Comparison of ENCODE assay signal across 16 cellular contexts in genomic region chr15:96171271-96171739, GRCh38.
DNase-seq lines count a peak whose midpoint lies in the region; ATAC-seq and TF ChIP-seq lines count a peak whose summit lies in the region.
"Had no signal": no experiment of that assay in that cellular context is flagged by ENCODE, and none has a peak within 500 bp of the region (broad histone marks: within the 10 kb centered on the region; RNA-seq: fewer than 3 reads in every experiment).

No MANE protein-coding gene starts in this region.

- H3K27me3 ChIP-seq in mesenchymal stem cell (ENCODE audit: control insufficient read depth in 1 of 2, insufficient read depth in 1 of 2, low read length in 2 of 2) (no peaks in the 10 kb centered on the region), prostate gland (replicated peaks; ENCODE audit: insufficient read depth) (no peaks in the 10 kb centered on the region)
- H3K27me3 ChIP-seq: right atrium auricular region had no signal

- DNase-seq in Caki2 (ENCODE audit: low read depth) (peak; percentile 78), M059J (ENCODE audit: low read depth) (peak; percentile 23), epithelial cell of prostate (ENCODE audit: low read depth, low spot score) (no peak), mesenchymal stem cell (no peak), prostate gland (ENCODE audit: low spot score) (no peak), NCI-H526 (lab: John Stamatoyannopoulos, UW) (no peak), foreskin fibroblast (no peak)
- DNase-seq: activated CD4-positive, alpha-beta memory T cell treated with anti-CD3 and anti-CD28 coated beads, Interleukin-2, amount 10 ng/mL, durations not matched to agents 7 days and 5 days; activated T-cell treated with anti-CD3 and anti-CD28 coated beads, Interleukin-2, amount 50 U/mL, for 72 hours; COR-L47; effector memory CD4-positive, alpha-beta T cell; GM23248; NCI-H1436 treated with DMSO at 0.1 percent for 48 hours; NCI-H526 treated with DMSO at 0.1 percent for 48 hours had no signal

- no peak overlapping the region for H3K4me3 ChIP-seq in mesenchymal stem cell (ENCODE audit: insufficient read depth in 1 of 2, low read depth in 1 of 2, low read length in 2 of 2)
- H3K4me3 ChIP-seq in prostate gland = no peak overlapping the region
- no peak overlapping the region for H3K4me3 ChIP-seq in foreskin fibroblast (ENCODE audit: low read depth in 1 of 2, low read length in 2 of 2)
- H3K4me3 ChIP-seq: GM23248, right atrium auricular region had no signal

- no peak overlapping the region for H2BK15ac ChIP-seq in mesenchymal stem cell (ENCODE audit: low read depth, poor library complexity, severe bottlenecking)

- no peak overlapping the region for H3K9ac ChIP-seq in mesenchymal stem cell (ENCODE audit: low read length)
- H3K9ac ChIP-seq: GM23248 had no signal

- H4K91ac ChIP-seq in mesenchymal stem cell (ENCODE audit: low read length) = no peak overlapping the region

- H3K4me1 ChIP-seq in mesenchymal stem cell (ENCODE audit: control insufficient read depth, insufficient read depth, low read depth, low read length) = peaks cover 3% of the 10 kb centered on the region
- H3K4me1 ChIP-seq in prostate gland (replicated peaks) = no peaks in the 10 kb centered on the region

- H2AK5ac ChIP-seq in mesenchymal stem cell (ENCODE audit: low read length, severe bottlenecking) = no peak overlapping the region

- intact Hi-C loops in prostate gland (cut with DNase I) = no loop called here

- H3K18ac ChIP-seq in mesenchymal stem cell (ENCODE audit: low read depth in 1 of 2, low read length in 2 of 2) = no peak overlapping the region

- no peak for ATAC-seq in GM21723 (IDR thresholded peaks at IDR 0.05; ENCODE audit: unreplicated experiment)
- ATAC-seq: activated T-cell treated with anti-CD3 and anti-CD28 coated beads, Interleukin-2, amount 50 U/mL, for 72 hours had no signal

- no peak overlapping the region for H2BK120ac ChIP-seq in mesenchymal stem cell (ENCODE audit: low read depth, low read length)

- H4K8ac ChIP-seq in mesenchymal stem cell (ENCODE audit: low read length) = no peak overlapping the region

- no peak overlapping the region for H2AFZ ChIP-seq in mesenchymal stem cell (ENCODE audit: low read depth, low read length)
- H2AFZ ChIP-seq: GM23248 had no signal

- H3K36me3 ChIP-seq in mesenchymal stem cell (ENCODE audit: control insufficient read depth in 1 of 2, insufficient read depth in 2 of 2, low read depth in 1 of 2, low read length in 2 of 2) = peaks cover 0 to 4% of the 10 kb centered on the region in 2 experiments
- H3K36me3 ChIP-seq in prostate gland = no peaks in the 10 kb centered on the region
- H3K36me3 ChIP-seq: right atrium auricular region had no signal

- H2BK12ac ChIP-seq in mesenchymal stem cell (ENCODE audit: low read length in 2 of 2) = no peak overlapping the region

- no peak for TF ChIP-seq POLR2A in prostate gland (IDR thresholded peaks at IDR 0.05)

- H3K4me2 ChIP-seq in mesenchymal stem cell (ENCODE audit: low read length, poor library complexity, severe bottlenecking) = peak overlapping the region; percentile 13

- H3K27ac ChIP-seq in epithelial cell of prostate (peak overlapping the region; percentile 28), mesenchymal stem cell (ENCODE audit: low read length, poor library complexity, severe bottlenecking) (peak overlapping the region; percentile 92), prostate gland (peak overlapping the region in 1 of 2 donors; percentile 21)
- H3K27ac ChIP-seq: GM23248, right atrium auricular region had no signal

- no peak overlapping the region for H2BK5ac ChIP-seq in mesenchymal stem cell (ENCODE audit: low read depth, low read length, poor library complexity, severe bottlenecking)

- TF ChIP-seq CTCF in prostate gland (IDR thresholded peaks at IDR 0.05) (no peak), foreskin fibroblast (IDR thresholded peaks at IDR 0.05; ENCODE audit: low read depth, low read length) (no peak)

- H3K14ac ChIP-seq in mesenchymal stem cell (ENCODE audit: low read length in 2 of 2) = no peak overlapping the region

- H3K79me1 ChIP-seq in mesenchymal stem cell (replicated peaks; ENCODE audit: low read length, poor library complexity, severe bottlenecking) = no peaks in the 10 kb centered on the region

- no peaks in the 10 kb centered on the region for H3K9me3 ChIP-seq in mesenchymal stem cell (ENCODE audit: control insufficient read depth, low read length)
- H3K9me3 ChIP-seq in prostate gland = no peaks in the 10 kb centered on the region
- H3K9me3 ChIP-seq: right atrium auricular region had no signal

- H3K4ac ChIP-seq in mesenchymal stem cell (ENCODE audit: low read depth in 1 of 2, low read length in 2 of 2) = no peak overlapping the region

- 49% methylated on average over 7 of the region's 8 CpGs for WGBS in mesenchymal stem cell
- WGBS in prostate gland = 32% methylated on average over 8 of the region's 8 CpGs

- in situ Hi-C loops in Caki2 (cut with HindIII; ENCODE audit: low pct_unique_long_range_greater_than_20kb, low sequenced_read_pairs) = no loop called here

- H3K23ac ChIP-seq in mesenchymal stem cell (ENCODE audit: low read length in 2 of 2) = no peak overlapping the region

Comparison
In these comparisons a context has a peak if more than half of its experiments do, and no peak if none do; other contexts are left out.
1. DNase-seq: peak in Caki2 (single experiment) and M059J (single experiment); none in epithelial cell of prostate (single experiment), mesenchymal stem cell (single experiment), prostate gland (single experiment), NCI-H526 (0 of 2) and foreskin fibroblast (0 of 2).